8 cellular contexts compared by ENCODE assay signal in genomic region chr1:228445867-228446584, GRCh38. TPM values are rescaled to one million over a fixed set of nuclear protein-coding genes. Genes with fewer than 3 reads are reported as not detected.
DNase-seq lines count a peak whose midpoint lies in the region; ATAC-seq and TF ChIP-seq lines count a peak whose summit lies in the region.

No MANE protein-coding gene starts in this region.

- intact Hi-C loops in left lung (cut with DNase I), result no loop called here

- H3K36me3 ChIP-seq in OCI-LY1 (ENCODE audit: insufficient read depth, low read length) (no peaks in the 10 kb centered on the region), left lung (no peaks in the 10 kb centered on the region)

- H3F3A ChIP-seq in OCI-LY1 (ENCODE audit: insufficient read depth, low read length), result no peaks in the 10 kb centered on the region

- ATAC-seq in GM19035 (IDR thresholded peaks at IDR 0.05; ENCODE audit: unreplicated experiment) (peak; percentile 72), left lung (peak; percentile 78)

- H3K9ac ChIP-seq in OCI-LY1 (ENCODE audit: low read length), result no peak overlapping the region

- no peaks in the 10 kb centered on the region for H3K9me2 ChIP-seq in OCI-LY1 (ENCODE audit: low read depth, low read length)

- no peaks in the 10 kb centered on the region for H3K79me2 ChIP-seq in OCI-LY1 (ENCODE audit: insufficient read depth, low read length)

- POLR2A ChIA-PET in AG04450 (lab: Yijun Ruan, JAX), result no interaction called here

- H2AFZ ChIP-seq in OCI-LY1 (ENCODE audit: low read length), result no peak overlapping the region

- H3K9me3 ChIP-seq in AG04450 (ENCODE audit: control insufficient read depth, insufficient read depth, low read length) (no peaks in the 10 kb centered on the region), OCI-LY1 (ENCODE audit: low read length) (no peaks in the 10 kb centered on the region), left lung (no peaks in the 10 kb centered on the region)

- H3K4me1 ChIP-seq in OCI-LY1 (ENCODE audit: insufficient read depth, low read length, severe bottlenecking), result no peaks in the 10 kb centered on the region
- peaks cover 9 to 10% of the 10 kb centered on the region in 2 donors for H3K4me1 ChIP-seq in left lung

- H3K27ac ChIP-seq in AG04450 (ENCODE audit: low read depth, low read length) (no peak overlapping the region), OCI-LY1 (ENCODE audit: low read depth, low read length, poor library complexity, severe bottlenecking) (no peak overlapping the region), left lung (no peak overlapping the region)

- no peak for TF ChIP-seq CTCF in AG04450 (IDR thresholded peaks at IDR 0.05; ENCODE audit: low read depth, low read length)
- TF ChIP-seq CTCF in OCI-LY1 (IDR thresholded peaks at IDR 0.05; ENCODE audit: low read length), result no peak
- TF ChIP-seq CTCF in choroid plexus epithelial cell (conservative IDR thresholded peaks at IDR 0.05; ENCODE audit: low read depth, low read length), result no peak
- TF ChIP-seq CTCF in left lung (IDR thresholded peaks at IDR 0.05), result no peak

- CTCF ChIA-PET in AG04450 (lab: Charles Lee), result interaction anchor here (0.6 kb wide), 2 partner anchors 39 to 86 kb away, joined by 3 to 11 read pairs; partner anchors contain the start of gene TRIM11

- H3K27me3 ChIP-seq in AG04450 (ENCODE audit: control insufficient read depth, insufficient read depth, low read length) (peaks cover 17% of the 10 kb centered on the region), OCI-LY1 (ENCODE audit: insufficient read depth, low read length) (no peaks in the 10 kb centered on the region), left lung (peaks cover 39 to 72% of the 10 kb centered on the region in 2 donors)

- peak overlapping the region; percentile 3; the same call in 1 of the 2 replicates for H3K4me2 ChIP-seq in OCI-LY1 (ENCODE audit: low read length)

- H3K4me3 ChIP-seq in AG04450 (ENCODE audit: low read depth, low read length), result peak overlapping the region; percentile 55
- no peak overlapping the region for H3K4me3 ChIP-seq in OCI-LY1 (ENCODE audit: low read depth, low read length, poor library complexity, severe bottlenecking)
- H3K4me3 ChIP-seq in choroid plexus epithelial cell (ENCODE audit: low read depth, low read length), result peak overlapping the region; percentile 64
- H3K4me3 ChIP-seq in left lung, result peak overlapping the region; percentile 9 to 28

- no peaks in the 10 kb centered on the region for H4K20me1 ChIP-seq in OCI-LY1 (ENCODE audit: insufficient read depth, low read length)

- no peak for DNase-seq in AG04450 (ENCODE audit: low read depth, low spot score)
- peak; percentile 70 for DNase-seq in choroid plexus epithelial cell (ENCODE audit: low read depth)
- peak in 1 of 2 donors; percentile 74 for DNase-seq in left lung
- peak; percentile 10 to 15 for DNase-seq in stimulated activated CD8-positive, alpha-beta memory T cell treated with anti-CD3 and anti-CD28 coated beads, Interleukin-15, amount 100 ng/mL, for 48 hours (ENCODE audit: low read depth in 2 of 2)
- DNase-seq in NCI-H1694 (lab: John Stamatoyannopoulos, UW), result no peak
- no peak for DNase-seq in NCI-H345 (lab: John Stamatoyannopoulos, UW)

RNA-seq across cellular contexts. Expression of gene TRIM17, which starts 29.4 kb away (rescaled TPM):
- 0.16 and 0.27 TPM in 2 replicates for polyA plus RNA-seq in AG04450 (2011; rRNA removed)
- 0.52 and 0.92 TPM in 2 replicates for polyA minus RNA-seq in AG04450 (2011; rRNA and poly(A)+ RNA removed)
- 1 to 10 TPM; 1.3 to 2.9 TPM for total RNA-seq in left lung

RNA-seq across cellular contexts. Expression of gene TRIM11, which starts 39.4 kb away (rescaled TPM):
- 5.7 and 6.1 TPM in 2 replicates for polyA plus RNA-seq in AG04450 (2011; rRNA removed)
- 9.1 and 10.7 TPM in 2 replicates for polyA minus RNA-seq in AG04450 (2011; rRNA and poly(A)+ RNA removed)
- 10 to 100 TPM; 21.5 to 27.1 TPM for total RNA-seq in left lung

RNA-seq across cellular contexts. Expression of gene RNF187, which starts 41.2 kb away (rescaled TPM):
- polyA plus RNA-seq in AG04450 (2011; rRNA removed), result 77.5 and 84.0 TPM in 2 replicates
- 61.3 and 65.6 TPM in 2 replicates for polyA minus RNA-seq in AG04450 (2011; rRNA and poly(A)+ RNA removed)
- total RNA-seq in left lung, result 100 to 1,000 TPM in 1 of 2 donors, 10 to 100 TPM in 1; 84.5 to 103 TPM

Comparison
In these comparisons a context has a peak if more than half of its experiments do, and no peak if none do; other contexts are left out.
1. DNase-seq: peak in choroid plexus epithelial cell (single experiment) and stimulated activated CD8-positive, alpha-beta memory T cell treated with anti-CD3 and anti-CD28 coated beads, Interleukin-15, amount 100 ng/mL, for 48 hours (2 of 2); none in AG04450 (single experiment), NCI-H1694 (single experiment) and NCI-H345 (single experiment).